In the genomic region with DNA sequence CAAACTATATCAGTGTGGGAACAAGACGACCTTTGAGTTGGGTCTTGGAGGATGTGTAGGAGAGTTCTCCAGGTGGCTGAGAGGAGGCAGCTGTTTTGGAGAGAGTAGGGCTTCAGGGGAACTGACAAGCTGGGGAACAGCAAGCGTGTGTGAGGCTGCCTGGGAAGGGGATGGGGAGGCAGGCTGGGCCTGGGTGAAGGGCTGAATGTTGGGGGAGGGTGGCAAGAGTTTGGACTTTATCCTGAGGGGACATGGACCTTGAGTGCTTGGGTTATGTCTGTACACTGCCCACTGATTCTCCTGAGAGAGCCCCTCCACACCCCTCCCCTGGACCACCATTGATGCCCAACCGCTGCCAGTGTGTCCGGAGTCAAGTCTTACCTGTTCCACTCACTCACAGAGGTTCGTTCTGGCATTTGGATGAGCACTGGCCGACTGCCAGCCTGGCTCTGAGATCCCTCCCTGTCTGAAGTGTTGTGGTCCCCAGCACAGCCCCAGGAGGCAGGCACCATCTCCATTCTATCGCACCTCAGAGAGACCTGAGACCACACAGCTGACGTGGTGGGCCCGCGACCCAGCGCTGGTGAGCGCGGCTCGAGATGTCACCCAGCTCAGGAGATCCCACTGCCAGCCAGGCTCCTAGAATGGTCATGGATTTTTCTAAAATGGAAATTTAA, we compare ENCODE assay signal across 31 cellular contexts. TPM values are rescaled to one million over a fixed set of nuclear protein-coding genes. Genes with fewer than 3 reads are reported as not detected.
"Had no signal": no experiment of that assay in that cellular context is flagged by ENCODE, and none has a peak within 500 bp of the region (broad histone marks: within the 10 kb centered on the region; RNA-seq: fewer than 3 reads in every experiment).

No MANE protein-coding gene starts in this region.

- H3K4me3 ChIP-seq: breast epithelium, SJCRH30 had no signal

- H3K9me3 ChIP-seq: breast epithelium, SJCRH30, SK-N-SH had no signal

- ATAC-seq: Panc1, Right ventricle myocardium inferior had no signal

- DNase-seq: activated CD4-positive, alpha-beta memory T cell treated with anti-CD3 and anti-CD28 coated beads for 36 hours; activated CD4-positive, alpha-beta T cell treated with anti-CD3 and anti-CD28 coated beads, Interleukin-2, amount 10 ng/mL, durations not matched to agents 7 days and 5 days; activated CD4-positive, CD25-positive, alpha-beta regulatory T cell; activated effector memory CD4-positive, alpha-beta T cell treated with Interleukin-2 at 50 U/mL for 16 hours; activated naive CD4-positive, alpha-beta T cell; activated T-cell treated with anti-CD3 and anti-CD28 coated beads, Interleukin-2, amount 50 U/mL, for 24 hours; aorta; KG1; NCI-H1048; NCI-H1417; NCI-H1930; NCI-H526; NCI-H774; NK-92 treated with Interleukin-12 subunit alpha and Interleukin-12 subunit beta, amount 100 ng/mL, for 24 hours; OCI-M1; RPMI8226; SJCRH30; SK-N-SH; T-helper 1 cell had no signal

- H3K4me1 ChIP-seq: breast epithelium, SJCRH30 had no signal

- H3K36me3 ChIP-seq: breast epithelium, SJCRH30 had no signal

- H3K27ac ChIP-seq: breast epithelium, SJCRH30, VCaP had no signal

- H3K36me3 Mint-ChIP-seq: activated CD4-positive, alpha-beta memory T cell treated with anti-CD3 and anti-CD28 coated beads for 36 hours; activated naive CD4-positive, alpha-beta T cell treated with anti-CD3 and anti-CD28 coated beads, Interleukin-2, amount 50 U/mL, for 24 hours; IgD-negative memory B cell had no signal

- H3K4me3 Mint-ChIP-seq: activated CD4-positive, alpha-beta memory T cell treated with anti-CD3 and anti-CD28 coated beads for 36 hours; activated CD4-positive, alpha-beta T cell treated with anti-CD3 and anti-CD28 coated beads, Interleukin-2, amount 10 ng/mL, durations not matched to agents 7 days and 5 days; activated naive CD4-positive, alpha-beta T cell treated with anti-CD3 and anti-CD28 coated beads, Interleukin-2, amount 50 U/mL, for 24 hours; activated T-cell treated with anti-CD3 and anti-CD28 coated beads, Interleukin-2, amount 50 U/mL, for 24 hours; activated T-helper 1 cell treated with anti-CD3 and anti-CD28 coated beads, Interleukin-12 subunit alpha, Interleukin-12 subunit beta, Interleukin-2, Interleukin-4 antibody, amounts not matched to agents 30 ng/mL and 10 ng/mL and 1 ng/mL, durations not matched to agents 14 hours and 24 hours and 36 hours; IgD-negative memory B cell had no signal

- H3K27ac Mint-ChIP-seq: activated CD4-positive, alpha-beta memory T cell treated with anti-CD3 and anti-CD28 coated beads for 36 hours; activated CD4-positive, alpha-beta T cell treated with anti-CD3 and anti-CD28 coated beads, Interleukin-2, amount 10 ng/mL, durations not matched to agents 7 days and 5 days; activated naive CD4-positive, alpha-beta T cell treated with anti-CD3 and anti-CD28 coated beads, Interleukin-2, amount 50 U/mL, for 24 hours; activated T-cell treated with anti-CD3 and anti-CD28 coated beads, Interleukin-2, amount 50 U/mL, for 24 hours; activated T-helper 1 cell treated with anti-CD3 and anti-CD28 coated beads, Interleukin-12 subunit alpha, Interleukin-12 subunit beta, Interleukin-2, Interleukin-4 antibody, amounts not matched to agents 30 ng/mL and 10 ng/mL and 1 ng/mL, durations not matched to agents 14 hours and 24 hours and 36 hours; IgD-negative memory B cell had no signal

- H3K9me3 Mint-ChIP-seq: activated CD4-positive, alpha-beta memory T cell treated with anti-CD3 and anti-CD28 coated beads for 36 hours; activated CD4-positive, alpha-beta T cell treated with anti-CD3 and anti-CD28 coated beads, Interleukin-2, amount 10 ng/mL, durations not matched to agents 7 days and 5 days; activated naive CD4-positive, alpha-beta T cell treated with anti-CD3 and anti-CD28 coated beads, Interleukin-2, amount 50 U/mL, for 24 hours; activated T-cell treated with anti-CD3 and anti-CD28 coated beads, Interleukin-2, amount 50 U/mL, for 24 hours; activated T-helper 1 cell treated with anti-CD3 and anti-CD28 coated beads, Interleukin-12 subunit alpha, Interleukin-12 subunit beta, Interleukin-2, Interleukin-4 antibody, amounts not matched to agents 30 ng/mL and 10 ng/mL and 1 ng/mL, durations not matched to agents 14 hours and 24 hours and 36 hours had no signal

- H3K4me1 Mint-ChIP-seq: activated CD4-positive, alpha-beta T cell treated with anti-CD3 and anti-CD28 coated beads, Interleukin-2, amount 10 ng/mL, durations not matched to agents 7 days and 5 days; activated naive CD4-positive, alpha-beta T cell treated with anti-CD3 and anti-CD28 coated beads, Interleukin-2, amount 50 U/mL, for 24 hours; IgD-negative memory B cell had no signal

RNA-seq across cellular contexts. Expression of a gene that starts 59.5 kb away (rescaled TPM):
- total RNA-seq: activated CD4-positive, alpha-beta memory T cell treated with anti-CD3 and anti-CD28 coated beads for 36 hours; activated CD4-positive, alpha-beta T cell treated with anti-CD3 and anti-CD28 coated beads, Interleukin-2, amount 10 ng/mL, durations not matched to agents 7 days and 5 days; activated CD8-positive, alpha-beta memory T cell treated with anti-CD3 and anti-CD28 coated beads for 36 hours; activated T-helper 1 cell treated with anti-CD3 and anti-CD28 coated beads, Interleukin-12 subunit alpha, Interleukin-12 subunit beta, Interleukin-2, Interleukin-4 antibody, amounts not matched to agents 30 ng/mL and 10 ng/mL and 1 ng/mL, durations not matched to agents 14 hours and 24 hours and 36 hours; LHCN-M2; M059J; NCI-H460; Right ventricle myocardium inferior; SJCRH30; T-helper 2 cell treated with Interferon-gamma antibody and Interleukin-4, amounts not matched to agents 100 ng/mL and 5 ng/mL, for 36 hours had no signal
- polyA plus RNA-seq: IgD-negative memory B cell, SK-N-SH had no signal
